In the genomic region with DNA sequence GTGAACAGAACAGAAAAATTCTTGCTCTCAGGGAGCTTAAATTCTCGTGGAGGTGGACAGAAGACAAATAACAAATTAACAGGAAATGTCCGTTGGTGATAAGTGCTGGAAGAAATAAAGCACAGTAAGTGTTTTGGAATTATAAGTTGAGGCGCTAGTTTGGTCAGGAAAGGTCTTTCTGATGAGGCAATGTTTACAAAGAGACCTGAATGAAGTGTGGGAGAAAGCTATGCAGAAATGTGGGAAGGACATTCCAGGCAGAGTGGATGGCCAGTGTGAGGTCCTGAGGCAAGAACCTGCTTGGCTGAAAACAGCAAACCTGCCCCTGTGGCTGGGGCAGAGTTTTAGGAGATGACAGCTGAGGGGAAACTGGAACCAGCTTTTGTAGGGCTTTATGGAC, we compare ENCODE assay signal across 13 cellular contexts. TPM values are rescaled to one million over a fixed set of nuclear protein-coding genes. Genes with fewer than 3 reads are reported as not detected.
DNase-seq lines count a peak whose midpoint lies in the region; ATAC-seq and TF ChIP-seq lines count a peak whose summit lies in the region.
"Had no signal": no experiment of that assay in that cellular context is flagged by ENCODE, and none has a peak within 500 bp of the region (broad histone marks: within the 10 kb centered on the region; RNA-seq: fewer than 3 reads in every experiment).

No MANE protein-coding gene starts in this region.

- H3K4me3 ChIP-seq in heart right ventricle, result no peak overlapping the region
- H3K4me3 ChIP-seq in body of pancreas, result no peak overlapping the region
- H3K4me3 ChIP-seq in kidney epithelial cell (ENCODE audit: low read depth, low read length), result no peak overlapping the region
- H3K4me3 ChIP-seq in testis, result no peak overlapping the region
- H3K4me3 ChIP-seq: coronary artery had no signal

- TF ChIP-seq CTCF in heart right ventricle (IDR thresholded peaks at IDR 0.05) (no peak), body of pancreas (IDR thresholded peaks at IDR 0.05) (no peak), kidney epithelial cell (IDR thresholded peaks at IDR 0.05; ENCODE audit: insufficient read depth, low read length, poor library complexity, severe bottlenecking) (no peak), testis (IDR thresholded peaks at IDR 0.05) (no peak)

- H3K27me3 ChIP-seq in heart right ventricle, result no peaks in the 10 kb centered on the region
- no peaks in the 10 kb centered on the region for H3K27me3 ChIP-seq in body of pancreas
- H3K27me3 ChIP-seq in kidney epithelial cell (ENCODE audit: control insufficient read depth, insufficient read depth, low read length), result no peaks in the 10 kb centered on the region
- no peaks in the 10 kb centered on the region for H3K27me3 ChIP-seq in testis

- H3K4me1 ChIP-seq in heart right ventricle, result peaks cover 3 to 60% (median 26%) of the 10 kb centered on the region in 9 donors
- peaks cover 8% of the 10 kb centered on the region for H3K4me1 ChIP-seq in body of pancreas
- peaks cover 17% of the 10 kb centered on the region for H3K4me1 ChIP-seq in testis

- intact Hi-C loops in heart right ventricle (cut with DNase I) (no loop called here), Right ventricle myocardium inferior (cut with DNase I) (no loop called here), body of pancreas (cut with DNase I) (no loop called here), testis (cut with DNase I; ENCODE audit: low total_unique reads) (no loop called here)

- WGBS in heart right ventricle, 2 donors, result 40 to 53% methylated on average over 3 of the region's 3 CpGs
- 28 to 31% methylated on average over 3 of the region's 3 CpGs for WGBS in body of pancreas, 2 donors
- WGBS in testis, 2 donors, result 58 to 64% methylated on average over 3 of the region's 3 CpGs

- H3K27ac ChIP-seq in heart right ventricle, result peak overlapping the region in 7 of 10 donors; percentile 19 to 58 (median 38)
- H3K27ac ChIP-seq in body of pancreas, result no peak overlapping the region
- H3K27ac ChIP-seq in testis, result no peak overlapping the region

- no peak for TF ChIP-seq POLR2A in body of pancreas (IDR thresholded peaks at IDR 0.05)
- TF ChIP-seq POLR2A in testis (IDR thresholded peaks at IDR 0.05), result no peak

- H3K9me3 ChIP-seq in heart right ventricle (no peaks in the 10 kb centered on the region), body of pancreas (no peaks in the 10 kb centered on the region), testis (no peaks in the 10 kb centered on the region)

- DNase-seq in heart right ventricle, result no peak
- no peak for DNase-seq in Right ventricle myocardium inferior (ENCODE audit: missing footprints)
- no peak for DNase-seq in body of pancreas
- DNase-seq in kidney epithelial cell (ENCODE audit: low read depth), result peak; percentile 69
- DNase-seq in testis, result no peak
- DNase-seq in GOT3 (lab: John Stamatoyannopoulos, UW), result no peak
- DNase-seq in foreskin melanocyte, result no peak
- DNase-seq in activated CD4-positive, alpha-beta T cell treated with anti-CD3 and anti-CD28 coated beads, Interleukin-2, amount 50 U/mL, for 48 hours, result no peak
- DNase-seq: activated CD4-positive, alpha-beta T cell treated with anti-CD3 and anti-CD28 coated beads for 48 hours; activated effector memory CD4-positive, alpha-beta T cell treated with Interleukin-2 at 50 U/mL for 16 hours; KG1; stimulated activated CD8-positive, alpha-beta memory T cell treated with anti-CD3 and anti-CD28 coated beads, Interleukin-4, amount 100 ng/mL, for 48 hours had no signal

- ATAC-seq in heart right ventricle (peak in 4 of 8 donors; percentile 36 to 66 (median 45)), Right ventricle myocardium inferior (no peak), body of pancreas (peak; percentile 66)

- H3K36me3 ChIP-seq in heart right ventricle (no peaks in the 10 kb centered on the region), body of pancreas (replicated peaks in 1 of 2; ENCODE audit: insufficient read depth in 1 of 2, low read depth in 2 of 2) (no peaks in the 10 kb centered on the region), kidney epithelial cell (ENCODE audit: control insufficient read depth, insufficient read depth, low read length) (no peaks in the 10 kb centered on the region), testis (ENCODE audit: low read depth, missing control alignments) (no peaks in the 10 kb centered on the region)

RNA-seq across cellular contexts. Expression of a gene that starts 23.3 kb away (rescaled TPM):
- 1 to 10 TPM; 1.8 to 5.3 (median 2.9) TPM for total RNA-seq in heart right ventricle
- polyA plus RNA-seq in heart right ventricle, result 10 to 100 TPM in 1 of 2 donors, 1 to 10 TPM in 1; 5.9 to 21.6 TPM
- total RNA-seq in Right ventricle myocardium inferior, result 4.9 TPM
- 1 to 10 TPM in 1 of 2 donors, not detected in 1; 3.6 TPM for total RNA-seq in body of pancreas
- total RNA-seq in kidney epithelial cell, result 2.9 and 3.4 TPM in 2 replicates
- 1 to 10 TPM in 1 of 2 donors, under 1 TPM in 1; 0.63 to 1.4 TPM for total RNA-seq in testis
- 3.3 TPM for polyA plus RNA-seq in testis (ENCODE audit: insufficient read depth, low read depth, low replicate concordance)

Comparison
In these comparisons a context has a peak if more than half of its experiments do, and no peak if none do; other contexts are left out.
1. H3K27ac ChIP-seq: peak in heart right ventricle (7 of 10); none in body of pancreas (0 of 4) and testis (0 of 2).